In genomic region chr5:52776116-52776515, GRCh38 we compare ENCODE assay signal across 20 cellular contexts. TPM values are rescaled to one million over a fixed set of nuclear protein-coding genes. Genes with fewer than 3 reads are reported as not detected.
DNase-seq lines count a peak whose midpoint lies in the region; ATAC-seq, FAIRE-seq and TF ChIP-seq lines count a peak whose summit lies in the region.
"Had no signal": no experiment of that assay in that cellular context is flagged by ENCODE, and none has a peak within 500 bp of the region (broad histone marks: within the 10 kb centered on the region; RNA-seq: fewer than 3 reads in every experiment).

No MANE protein-coding gene starts in this region.

- CTCF ChIA-PET in Calu3 (lab: Charles Lee), result interaction anchor here (1.4 kb wide), 1 partner anchor 36 kb away, joined by 3 read pairs; no protein-coding TSS in a partner anchor

- no peak for FAIRE-seq in kidney (lab: Jason Lieb, UNC)
- FAIRE-seq: endometrium had no signal

- H4K20me1 ChIP-seq in DND-41 (ENCODE audit: insufficient read depth, low read length), result no peaks in the 10 kb centered on the region

- no peaks in the 10 kb centered on the region for H3K79me2 ChIP-seq in DND-41 (ENCODE audit: insufficient read depth, low read length)

- H3K36me3 ChIP-seq in DND-41 (ENCODE audit: insufficient read depth, low read length) (no peaks in the 10 kb centered on the region), kidney (ENCODE audit: control insufficient read depth in 1 of 2, insufficient read depth in 2 of 2, low read length in 2 of 2) (no peaks in the 10 kb centered on the region)
- H3K36me3 ChIP-seq: thyroid gland, WERI-Rb-1 had no signal

- no TSS peak for BruUV-seq in Calu3 (replicated peaks; lab: Mats Ljungman, UMichigan)

- H3K4me3 ChIP-seq in DND-41 (ENCODE audit: low read depth in 1 of 2, low read length in 2 of 2) (no peak overlapping the region), kidney (ENCODE audit: low read length in 2 of 2) (no peak overlapping the region)
- H3K4me3 ChIP-seq: skin epidermis, thyroid gland had no signal

- H3K27ac ChIP-seq in DND-41 (ENCODE audit: low read length), result no peak overlapping the region
- H3K27ac ChIP-seq in kidney (ENCODE audit: low read depth in 2 of 2, low read length in 2 of 2), result no peak overlapping the region
- H3K27ac ChIP-seq: C4-2B, skin epidermis, WERI-Rb-1 had no signal

- peak overlapping the region; percentile 27; the same call in 1 of the 2 replicates for H2AFZ ChIP-seq in DND-41 (ENCODE audit: low read depth, low read length)

- H3K9me3 ChIP-seq in DND-41 (ENCODE audit: insufficient read depth, low read length, severe bottlenecking), result no peaks in the 10 kb centered on the region
- H3K9me3 ChIP-seq in kidney (ENCODE audit: control insufficient read depth in 1 of 2, low read length in 2 of 2), result no peaks in the 10 kb centered on the region
- H3K9me3 ChIP-seq: thyroid gland had no signal

- H3K4me1 ChIP-seq in DND-41 (ENCODE audit: insufficient read depth, low read length) (peaks cover 31% of the 10 kb centered on the region), kidney (ENCODE audit: control insufficient read depth in 1 of 2, insufficient read depth in 1 of 2, low read depth in 1 of 2, low read length in 2 of 2) (no peaks in the 10 kb centered on the region)
- H3K4me1 ChIP-seq: thyroid gland had no signal

- intact Hi-C loops in activated T-helper 2 cell treated with anti-CD3 and anti-CD28 coated beads, Interferon-gamma antibody, Interleukin-2, Interleukin-4, amounts not matched to agents 10 μg/mL and 5 μg/mL and 100 μg/mL, durations not matched to agents 14 hours and 24 hours and 36 hours (cut with micrococcal nuclease), result loop anchor here (1.0 kb wide), 1 partner anchor 11 kb away; the partner anchor contains the start of genes ITGA1 and PELO
- intact Hi-C loops in Calu3 (cut with micrococcal nuclease; ENCODE audit: unreplicated experiment) (no loop called here), kidney (cut with DNase I) (no loop called here), sciatic nerve (cut with DNase I) (no loop called here)

- ATAC-seq in DND-41 (ENCODE audit: insufficient read depth, low read depth) (peak; percentile 43; the same call in 2 of the 3 replicates), sciatic nerve (no peak)
- peak; percentile 78 to 90 for ATAC-seq in natural killer cell treated with Interleukin-12 subunit alpha and Interleukin-12 subunit beta and Interleukin-15 and Interleukin-18, amount 100 ng/mL, for 72 hours

- H3K27ac Mint-ChIP-seq in activated T-helper 2 cell treated with anti-CD3 and anti-CD28 coated beads, Interferon-gamma antibody, Interleukin-2, Interleukin-4, amounts not matched to agents 10 μg/mL and 5 μg/mL and 100 μg/mL, durations not matched to agents 14 hours and 24 hours and 36 hours, result peak overlapping the region; percentile 13
- peak overlapping the region; percentile 61 to 63 for H3K27ac Mint-ChIP-seq in natural killer cell treated with Interleukin-12 subunit alpha and Interleukin-12 subunit beta and Interleukin-15 and Interleukin-18, amount 100 ng/mL, for 72 hours
- no peak overlapping the region for H3K27ac Mint-ChIP-seq in Calu3 (ENCODE audit: unreplicated experiment)

- H3K4me2 ChIP-seq in DND-41 (ENCODE audit: insufficient read depth, low read length), result no peak overlapping the region

- H3K4me1 Mint-ChIP-seq in activated T-helper 2 cell treated with anti-CD3 and anti-CD28 coated beads, Interferon-gamma antibody, Interleukin-2, Interleukin-4, amounts not matched to agents 10 μg/mL and 5 μg/mL and 100 μg/mL, durations not matched to agents 14 hours and 24 hours and 36 hours (ENCODE audit: low read depth), result peaks cover 41% of the 10 kb centered on the region
- peaks cover 39 to 46% of the 10 kb centered on the region in 2 donors for H3K4me1 Mint-ChIP-seq in natural killer cell treated with Interleukin-12 subunit alpha and Interleukin-12 subunit beta and Interleukin-15 and Interleukin-18, amount 100 ng/mL, for 72 hours (ENCODE audit: low read depth in 2 of 2)
- no peaks in the 10 kb centered on the region for H3K4me1 Mint-ChIP-seq in Calu3 (ENCODE audit: low read depth, unreplicated experiment)

- no peaks in the 10 kb centered on the region for H3K27me3 ChIP-seq in DND-41 (ENCODE audit: insufficient read depth, low read length, poor library complexity)
- H3K27me3 ChIP-seq: thyroid gland had no signal

- H3K27me3 Mint-ChIP-seq in activated T-helper 2 cell treated with anti-CD3 and anti-CD28 coated beads, Interferon-gamma antibody, Interleukin-2, Interleukin-4, amounts not matched to agents 10 μg/mL and 5 μg/mL and 100 μg/mL, durations not matched to agents 14 hours and 24 hours and 36 hours (ENCODE audit: low read depth), result peaks cover 9% of the 10 kb centered on the region
- H3K27me3 Mint-ChIP-seq in natural killer cell treated with Interleukin-12 subunit alpha and Interleukin-12 subunit beta and Interleukin-15 and Interleukin-18, amount 100 ng/mL, for 72 hours, result peaks cover 0 to 9% of the 10 kb centered on the region in 2 donors
- no peaks in the 10 kb centered on the region for H3K27me3 Mint-ChIP-seq in Calu3 (ENCODE audit: unreplicated experiment)

- no peaks in the 10 kb centered on the region for H3K9me3 Mint-ChIP-seq in activated T-helper 2 cell treated with anti-CD3 and anti-CD28 coated beads, Interferon-gamma antibody, Interleukin-2, Interleukin-4, amounts not matched to agents 10 μg/mL and 5 μg/mL and 100 μg/mL, durations not matched to agents 14 hours and 24 hours and 36 hours
- peaks cover 4% of the 10 kb centered on the region for H3K9me3 Mint-ChIP-seq in natural killer cell treated with Interleukin-12 subunit alpha and Interleukin-12 subunit beta and Interleukin-15 and Interleukin-18, amount 100 ng/mL, for 72 hours
- H3K9me3 Mint-ChIP-seq in Calu3 (ENCODE audit: low read depth, unreplicated experiment), result peaks cover under 1% of the 10 kb centered on the region

- H3K9ac ChIP-seq in DND-41 (ENCODE audit: low read depth, low read length), result no peak overlapping the region
- H3K9ac ChIP-seq in kidney (ENCODE audit: low read length in 2 of 2), result no peak overlapping the region

- TF ChIP-seq CTCF in DND-41 (IDR thresholded peaks at IDR 0.05; ENCODE audit: borderline replicate concordance, extremely low read depth, low read length, poor library complexity, severe bottlenecking) (no peak), Calu3 (IDR thresholded peaks at IDR 0.05; ENCODE audit: unreplicated experiment) (no peak), kidney (IDR thresholded peaks at IDR 0.05; ENCODE audit: borderline replicate concordance, extremely low read depth, insufficient read depth) (no peak)

- DNase-seq in CD1c-positive myeloid dendritic cell (ENCODE audit: extremely low spot score), result peak; percentile 25
- peak; percentile 41 for DNase-seq in DND-41
- DNase-seq in activated T-helper 2 cell treated with anti-CD3 and anti-CD28 coated beads, Interferon-gamma antibody, Interleukin-2, Interleukin-4, amounts not matched to agents 10 μg/mL and 5 μg/mL and 100 μg/mL, durations not matched to agents 14 hours and 24 hours and 36 hours (ENCODE audit: low spot score), result peak; percentile 20
- peak; percentile 67 for DNase-seq in natural killer cell treated with Interleukin-12 subunit alpha and Interleukin-12 subunit beta and Interleukin-15 and Interleukin-18, amount 100 ng/mL, for 72 hours (ENCODE audit: low spot score)
- no peak for DNase-seq in Calu3
- no peak for DNase-seq in kidney
- DNase-seq in NCI-H1417 (lab: John Stamatoyannopoulos, UW), result no peak
- no peak for DNase-seq in sciatic nerve (ENCODE audit: low spot score)
- DNase-seq: activated effector memory CD4-positive, alpha-beta T cell treated with Interleukin-2 at 50 U/mL for 16 hours; caudate nucleus; foreskin fibroblast; HCEC 1CT; KBM-7; mesendoderm; NCI-H1105 treated with DMSO at 0.1 percent for 48 hours; thyroid gland; WERI-Rb-1 had no signal

- no peaks in the 10 kb centered on the region for H3K36me3 Mint-ChIP-seq in activated T-helper 2 cell treated with anti-CD3 and anti-CD28 coated beads, Interferon-gamma antibody, Interleukin-2, Interleukin-4, amounts not matched to agents 10 μg/mL and 5 μg/mL and 100 μg/mL, durations not matched to agents 14 hours and 24 hours and 36 hours (ENCODE audit: low read depth)
- H3K36me3 Mint-ChIP-seq in natural killer cell treated with Interleukin-12 subunit alpha and Interleukin-12 subunit beta and Interleukin-15 and Interleukin-18, amount 100 ng/mL, for 72 hours, result no peaks in the 10 kb centered on the region
- H3K36me3 Mint-ChIP-seq in Calu3 (ENCODE audit: insufficient read depth, unreplicated experiment), result no peaks in the 10 kb centered on the region

- H3K4me3 Mint-ChIP-seq in activated T-helper 2 cell treated with anti-CD3 and anti-CD28 coated beads, Interferon-gamma antibody, Interleukin-2, Interleukin-4, amounts not matched to agents 10 μg/mL and 5 μg/mL and 100 μg/mL, durations not matched to agents 14 hours and 24 hours and 36 hours (ENCODE audit: low read depth), result no peak overlapping the region
- peak overlapping the region; percentile 71 for H3K4me3 Mint-ChIP-seq in natural killer cell treated with Interleukin-12 subunit alpha and Interleukin-12 subunit beta and Interleukin-15 and Interleukin-18, amount 100 ng/mL, for 72 hours
- no peak overlapping the region for H3K4me3 Mint-ChIP-seq in Calu3 (ENCODE audit: low read depth, unreplicated experiment)

RNA-seq across cellular contexts. Expression of gene ITGA1, which starts 11.6 kb away (rescaled TPM):
- total RNA-seq in activated T-helper 2 cell treated with anti-CD3 and anti-CD28 coated beads, Interferon-gamma antibody, Interleukin-2, Interleukin-4, amounts not matched to agents 10 μg/mL and 5 μg/mL and 100 μg/mL, durations not matched to agents 14 hours and 24 hours and 36 hours, result 0.59 and 0.76 TPM in 2 replicates
- total RNA-seq in natural killer cell treated with Interleukin-12 subunit alpha and Interleukin-12 subunit beta and Interleukin-15 and Interleukin-18, amount 100 ng/mL, for 72 hours, result 100 to 1,000 TPM; 129 to 136 TPM
- total RNA-seq in Calu3 (2022) (18.9 and 20.2 TPM in 2 replicates), kidney (65.6 TPM), sciatic nerve (104 TPM)
- 13.3 TPM for polyA plus RNA-seq in kidney (ENCODE audit: insufficient read depth, low read depth, low replicate concordance)

RNA-seq across cellular contexts. Expression of gene PELO, which starts 11.6 kb away (rescaled TPM):
- total RNA-seq in activated T-helper 2 cell treated with anti-CD3 and anti-CD28 coated beads, Interferon-gamma antibody, Interleukin-2, Interleukin-4, amounts not matched to agents 10 μg/mL and 5 μg/mL and 100 μg/mL, durations not matched to agents 14 hours and 24 hours and 36 hours, result 14.4 and 17.1 TPM in 2 replicates
- total RNA-seq in natural killer cell treated with Interleukin-12 subunit alpha and Interleukin-12 subunit beta and Interleukin-15 and Interleukin-18, amount 100 ng/mL, for 72 hours, result 100 to 1,000 TPM in 1 of 2 donors, 10 to 100 TPM in 1; 71.4 to 122 TPM
- total RNA-seq in Calu3 (2022) (24.6 and 26.4 TPM in 2 replicates), kidney (38.7 TPM), sciatic nerve (48.9 TPM)
- polyA plus RNA-seq in kidney (ENCODE audit: insufficient read depth, low read depth, low replicate concordance), result 29.6 TPM

Comparison
In these comparisons a context has a peak if more than half of its experiments do, and no peak if none do; other contexts are left out.
1. DNase-seq: peak in CD1c-positive myeloid dendritic cell (single experiment), DND-41 (single experiment), activated T-helper 2 cell treated with anti-CD3 and anti-CD28 coated beads, Interferon-gamma antibody, Interleukin-2, Interleukin-4, amounts not matched to agents 10 μg/mL and 5 μg/mL and 100 μg/mL, durations not matched to agents 14 hours and 24 hours and 36 hours (single experiment) and natural killer cell treated with Interleukin-12 subunit alpha and Interleukin-12 subunit beta and Interleukin-15 and Interleukin-18, amount 100 ng/mL, for 72 hours (single experiment); none in Calu3 (single experiment), kidney (single experiment), NCI-H1417 (0 of 3) and sciatic nerve (single experiment).
2. RNA of gene ITGA1, which starts 11.6 kb away (total RNA-seq): 129 to 136 TPM in natural killer cell treated with Interleukin-12 subunit alpha and Interleukin-12 subunit beta and Interleukin-15 and Interleukin-18, amount 100 ng/mL, for 72 hours, 104 TPM in sciatic nerve (single experiment), 65.6 TPM in kidney (single experiment) and 18.9 to 20.2 TPM in Calu3; 0.59 to 0.76 TPM in activated T-helper 2 cell treated with anti-CD3 and anti-CD28 coated beads, Interferon-gamma antibody, Interleukin-2, Interleukin-4, amounts not matched to agents 10 μg/mL and 5 μg/mL and 100 μg/mL, durations not matched to agents 14 hours and 24 hours and 36 hours; every median in the first group is over 10 times any median in the second.